32 cellular contexts compared by ENCODE assay signal in the genomic region with DNA sequence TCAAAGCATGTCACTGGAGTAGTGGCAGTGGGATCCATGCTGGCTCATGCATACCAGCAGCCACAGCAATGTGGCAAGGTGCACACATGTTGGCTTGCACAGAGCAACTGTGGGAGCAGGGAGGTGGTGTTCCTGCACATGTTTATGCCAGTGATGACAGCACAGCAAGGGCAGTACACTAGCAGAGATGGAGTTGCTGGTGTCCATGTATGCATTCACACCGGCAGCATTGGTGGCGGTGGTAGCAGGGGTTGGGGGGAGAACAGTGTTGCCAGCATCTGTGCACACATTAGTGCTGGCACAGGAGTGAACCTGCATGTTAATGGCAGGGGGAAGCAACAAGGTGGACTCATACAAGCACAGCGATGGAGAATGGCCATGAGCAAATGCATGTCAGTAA.
"Had no signal": no experiment of that assay in that cellular context is flagged by ENCODE, and none has a peak within 500 bp of the region (broad histone marks: within the 10 kb centered on the region; RNA-seq: fewer than 3 reads in every experiment).

No MANE protein-coding gene starts in this region.

- H3K9me3 ChIP-seq: adrenal gland, body of pancreas, breast epithelium, esophagus muscularis mucosa, gastrocnemius medialis had no signal

- H3K36me3 Mint-ChIP-seq: activated CD4-positive, alpha-beta memory T cell treated with anti-CD3 and anti-CD28 coated beads for 36 hours; activated CD8-positive, alpha-beta memory T cell treated with anti-CD3 and anti-CD28 coated beads, Interleukin-2, amount 10 ng/mL, durations not matched to agents 7 days and 5 days; activated naive CD4-positive, alpha-beta T cell treated with anti-CD3 and anti-CD28 coated beads, Interleukin-2, amount 50 U/mL, for 24 hours; activated naive CD8-positive, alpha-beta T cell treated with anti-CD3 and anti-CD28 coated beads for 36 hours had no signal

- DNase-seq: activated CD4-positive, alpha-beta memory T cell treated with anti-CD3 and anti-CD28 coated beads for 36 hours; activated CD4-positive, alpha-beta T cell treated with anti-CD3 and anti-CD28 coated beads for 36 hours; activated CD4-positive, alpha-beta T cell treated with anti-CD3 and anti-CD28 coated beads, Interleukin-2, amount 10 ng/mL, durations not matched to agents 24 days and 14 days; activated CD4-positive, CD25-positive, alpha-beta regulatory T cell; activated CD4-positive, CD25-positive, alpha-beta regulatory T cell treated with anti-CD3 and anti-CD28 coated beads, Interleukin-2, amount 50 U/mL, for 72 hours; activated CD8-positive, alpha-beta memory T cell treated with anti-CD3 and anti-CD28 coated beads, Interleukin-2, amount 10 ng/mL, durations not matched to agents 7 days and 5 days; activated CD8-positive, alpha-beta memory T cell treated with anti-CD3 and anti-CD28 coated beads, Interleukin-2, amount 50 U/mL, for 4 hours; activated CD8-positive, alpha-beta T cell treated with anti-CD3 and anti-CD28 coated beads, Interleukin-2, amount 10 ng/mL, durations not matched to agents 7 days and 5 days; activated effector memory CD4-positive, alpha-beta T cell treated with anti-CD3 and anti-CD28 coated beads, Interleukin-2, amount 50 U/mL, for 16 hours; activated naive CD4-positive, alpha-beta T cell treated with anti-CD3 and anti-CD28 coated beads for 36 hours; activated naive CD8-positive, alpha-beta T cell treated with anti-CD3 and anti-CD28 coated beads for 36 hours; activated naive CD8-positive, alpha-beta T cell treated with anti-CD3 and anti-CD28 coated beads, Interleukin-2, amount 50 U/mL, for 24 hours; activated T-cell treated with anti-CD3 and anti-CD28 coated beads, Interleukin-2, amount 50 U/mL, for 1 hour; activated T-cell treated with anti-CD3 and anti-CD28 coated beads, Interleukin-2, amount 50 U/mL, for 48 hours; adrenal gland; amygdala; body of pancreas; cortex of kidney; dermis blood vessel endothelial cell; effector CD4-positive, alpha-beta T cell; effector memory CD8-positive, alpha-beta T cell; erythroblast; foreskin keratinocyte; gastrocnemius medialis; glutamatergic neuron; T-helper 2 cell had no signal

- H3K4me3 ChIP-seq: adrenal gland, body of pancreas, breast epithelium, esophagus muscularis mucosa, gastrocnemius medialis had no signal

- H3K9me3 Mint-ChIP-seq: activated CD4-positive, alpha-beta memory T cell treated with anti-CD3 and anti-CD28 coated beads for 36 hours; activated CD4-positive, alpha-beta T cell treated with anti-CD3 and anti-CD28 coated beads, Interleukin-2, amount 10 ng/mL, durations not matched to agents 24 days and 14 days; activated T-helper 1 cell treated with anti-CD3 and anti-CD28 coated beads, Interleukin-12 subunit alpha, Interleukin-12 subunit beta, Interleukin-2, Interleukin-4 antibody, amounts not matched to agents 30 ng/mL and 10 ng/mL and 1 ng/mL, durations not matched to agents 14 hours and 24 hours and 36 hours; activated T-helper 2 cell treated with anti-CD3 and anti-CD28 coated beads, Interferon-gamma antibody, Interleukin-2, Interleukin-4, amounts not matched to agents 10 μg/mL and 5 μg/mL and 100 μg/mL, durations not matched to agents 14 hours and 24 hours and 36 hours; central memory CD8-positive, alpha-beta T cell; effector memory CD8-positive, alpha-beta T cell had no signal

- H3K36me3 ChIP-seq: adrenal gland, breast epithelium, esophagus muscularis mucosa, gastrocnemius medialis had no signal

- H3K27ac Mint-ChIP-seq: activated CD4-positive, alpha-beta memory T cell treated with anti-CD3 and anti-CD28 coated beads for 36 hours; activated CD4-positive, alpha-beta T cell treated with anti-CD3 and anti-CD28 coated beads for 36 hours; activated CD4-positive, alpha-beta T cell treated with anti-CD3 and anti-CD28 coated beads, Interleukin-2, amount 10 ng/mL, durations not matched to agents 24 days and 14 days; activated CD8-positive, alpha-beta memory T cell treated with anti-CD3 and anti-CD28 coated beads, Interleukin-2, amount 10 ng/mL, durations not matched to agents 7 days and 5 days; activated CD8-positive, alpha-beta T cell treated with anti-CD3 and anti-CD28 coated beads, Interleukin-2, amount 10 ng/mL, durations not matched to agents 7 days and 5 days; activated naive CD4-positive, alpha-beta T cell treated with anti-CD3 and anti-CD28 coated beads for 36 hours; activated naive CD4-positive, alpha-beta T cell treated with anti-CD3 and anti-CD28 coated beads, Interleukin-2, amount 50 U/mL, for 24 hours; activated naive CD8-positive, alpha-beta T cell treated with anti-CD3 and anti-CD28 coated beads for 36 hours; activated naive CD8-positive, alpha-beta T cell treated with anti-CD3 and anti-CD28 coated beads, Interleukin-2, amount 50 U/mL, for 24 hours; activated T-helper 1 cell treated with anti-CD3 and anti-CD28 coated beads, Interleukin-12 subunit alpha, Interleukin-12 subunit beta, Interleukin-2, Interleukin-4 antibody, amounts not matched to agents 30 ng/mL and 10 ng/mL and 1 ng/mL, durations not matched to agents 14 hours and 24 hours and 36 hours; activated T-helper 2 cell treated with anti-CD3 and anti-CD28 coated beads, Interferon-gamma antibody, Interleukin-2, Interleukin-4, amounts not matched to agents 10 μg/mL and 5 μg/mL and 100 μg/mL, durations not matched to agents 14 hours and 24 hours and 36 hours; effector memory CD8-positive, alpha-beta T cell had no signal

- H3K27ac ChIP-seq: adrenal gland, body of pancreas, breast epithelium, esophagus muscularis mucosa, foreskin keratinocyte, gastrocnemius medialis had no signal

- ATAC-seq: activated CD4-positive, alpha-beta T cell treated with anti-CD3 and anti-CD28 coated beads for 36 hours; activated CD8-positive, alpha-beta memory T cell treated with anti-CD3 and anti-CD28 coated beads, Interleukin-2, amount 10 ng/mL, durations not matched to agents 7 days and 5 days; activated CD8-positive, alpha-beta T cell treated with anti-CD3 and anti-CD28 coated beads, Interleukin-2, amount 10 ng/mL, durations not matched to agents 7 days and 5 days; activated naive CD8-positive, alpha-beta T cell treated with anti-CD3 and anti-CD28 coated beads, Interleukin-2, amount 50 U/mL, for 24 hours; body of pancreas; effector memory CD8-positive, alpha-beta T cell; foreskin keratinocyte; gastrocnemius medialis had no signal

- H3K4me3 Mint-ChIP-seq: activated CD4-positive, alpha-beta memory T cell treated with anti-CD3 and anti-CD28 coated beads for 36 hours; activated CD4-positive, alpha-beta T cell treated with anti-CD3 and anti-CD28 coated beads for 36 hours; activated CD4-positive, alpha-beta T cell treated with anti-CD3 and anti-CD28 coated beads, Interleukin-2, amount 10 ng/mL, durations not matched to agents 24 days and 14 days; activated CD8-positive, alpha-beta memory T cell treated with anti-CD3 and anti-CD28 coated beads, Interleukin-2, amount 10 ng/mL, durations not matched to agents 7 days and 5 days; activated CD8-positive, alpha-beta T cell treated with anti-CD3 and anti-CD28 coated beads, Interleukin-2, amount 10 ng/mL, durations not matched to agents 7 days and 5 days; activated naive CD4-positive, alpha-beta T cell treated with anti-CD3 and anti-CD28 coated beads for 36 hours; activated naive CD4-positive, alpha-beta T cell treated with anti-CD3 and anti-CD28 coated beads, Interleukin-2, amount 50 U/mL, for 24 hours; activated naive CD8-positive, alpha-beta T cell treated with anti-CD3 and anti-CD28 coated beads for 36 hours; activated naive CD8-positive, alpha-beta T cell treated with anti-CD3 and anti-CD28 coated beads, Interleukin-2, amount 50 U/mL, for 24 hours; activated T-helper 1 cell treated with anti-CD3 and anti-CD28 coated beads, Interleukin-12 subunit alpha, Interleukin-12 subunit beta, Interleukin-2, Interleukin-4 antibody, amounts not matched to agents 30 ng/mL and 10 ng/mL and 1 ng/mL, durations not matched to agents 14 hours and 24 hours and 36 hours; central memory CD8-positive, alpha-beta T cell; effector memory CD8-positive, alpha-beta T cell had no signal

- H3K27me3 ChIP-seq: adrenal gland, body of pancreas, breast epithelium, esophagus muscularis mucosa, foreskin keratinocyte, gastrocnemius medialis had no signal

- H3K27me3 Mint-ChIP-seq: activated CD4-positive, alpha-beta T cell treated with anti-CD3 and anti-CD28 coated beads, Interleukin-2, amount 10 ng/mL, durations not matched to agents 24 days and 14 days; activated CD8-positive, alpha-beta memory T cell treated with anti-CD3 and anti-CD28 coated beads, Interleukin-2, amount 10 ng/mL, durations not matched to agents 7 days and 5 days; activated naive CD4-positive, alpha-beta T cell treated with anti-CD3 and anti-CD28 coated beads, Interleukin-2, amount 50 U/mL, for 24 hours; activated naive CD8-positive, alpha-beta T cell treated with anti-CD3 and anti-CD28 coated beads for 36 hours; activated naive CD8-positive, alpha-beta T cell treated with anti-CD3 and anti-CD28 coated beads, Interleukin-2, amount 50 U/mL, for 24 hours; central memory CD8-positive, alpha-beta T cell; effector memory CD8-positive, alpha-beta T cell had no signal

- H3K4me1 ChIP-seq: body of pancreas, breast epithelium, esophagus muscularis mucosa, foreskin keratinocyte, gastrocnemius medialis had no signal

- H3K4me1 Mint-ChIP-seq: activated CD4-positive, alpha-beta T cell treated with anti-CD3 and anti-CD28 coated beads for 36 hours; activated CD4-positive, alpha-beta T cell treated with anti-CD3 and anti-CD28 coated beads, Interleukin-2, amount 10 ng/mL, durations not matched to agents 24 days and 14 days; activated naive CD4-positive, alpha-beta T cell treated with anti-CD3 and anti-CD28 coated beads, Interleukin-2, amount 50 U/mL, for 24 hours; activated naive CD8-positive, alpha-beta T cell treated with anti-CD3 and anti-CD28 coated beads for 36 hours; activated naive CD8-positive, alpha-beta T cell treated with anti-CD3 and anti-CD28 coated beads, Interleukin-2, amount 50 U/mL, for 24 hours; central memory CD8-positive, alpha-beta T cell had no signal
